ENCODE assay signal across 8 cellular contexts in genomic region chr1:201739492-201740085, GRCh38.
DNase-seq lines count a peak whose midpoint lies in the region; ATAC-seq, FAIRE-seq and TF ChIP-seq lines count a peak whose summit lies in the region.
"Had no signal": no experiment of that assay in that cellular context is flagged by ENCODE, and none has a peak within 500 bp of the region (broad histone marks: within the 10 kb centered on the region; RNA-seq: fewer than 3 reads in every experiment).

No MANE protein-coding gene starts in this region.

- H3K4me1 ChIP-seq in RWPE2 (ENCODE audit: insufficient read depth, poor library complexity, severe bottlenecking) = peaks cover 25% of the 10 kb centered on the region
- peaks cover 14% of the 10 kb centered on the region for H3K4me1 ChIP-seq in psoas muscle

- WGBS in psoas muscle, 3 donors = 3 to 10% (median 5%) methylated on average over 37 to 38 of the region's 38 CpGs

- H3K27ac ChIP-seq in HL-60 (replicated peaks) = no peak overlapping the region
- peak overlapping the region; percentile 84 for H3K27ac ChIP-seq in RWPE2 (ENCODE audit: poor library complexity, severe bottlenecking)
- H3K27ac ChIP-seq in psoas muscle = peak overlapping the region; percentile 10

- peak; percentile 83 for ATAC-seq in RWPE2 (ENCODE audit: low read depth)
- ATAC-seq in left ventricle myocardium superior = peak; percentile 70
- peak; percentile 53 to 74 (median 66) for ATAC-seq in psoas muscle

- H3K9me3 ChIP-seq in RWPE2 (ENCODE audit: severe bottlenecking) (no peaks in the 10 kb centered on the region), psoas muscle (no peaks in the 10 kb centered on the region)

- H3K4me3 ChIP-seq in HL-60 (replicated peaks; ENCODE audit: insufficient read depth, low read length) = peak overlapping the region; percentile 27
- peak overlapping the region; percentile 64 for H3K4me3 ChIP-seq in RWPE2 (ENCODE audit: severe bottlenecking)
- peak overlapping the region; percentile 61 for H3K4me3 ChIP-seq in psoas muscle

- intact Hi-C loops in left ventricle myocardium superior (cut with micrococcal nuclease) (no loop called here), psoas muscle (cut with DNase I) (loop anchor here in 1 of 2 donors (5.0 kb wide), 1 partner anchor 43 kb away; no protein-coding TSS in a partner anchor)

- DNase-seq in HL-60 (ENCODE audit: low read depth in 1 of 2, low spot score in 1 of 2) (no peak), RWPE2 (ENCODE audit: low spot score) (no peak), left ventricle myocardium superior (peak; percentile 83), psoas muscle (peak in 1 of 2 donors; percentile 46), urothelium cell line (ENCODE audit: low spot score) (peak; percentile 73), NCI-H524 treated with DMSO at 0.1 percent for 48 hours (lab: John Stamatoyannopoulos, UW) (no peak)
- peak; percentile 16 for DNase-seq in activated naive CD8-positive, alpha-beta T cell treated with anti-CD3 and anti-CD28 coated beads, Interleukin-2, amount 50 U/mL, for 16 hours (ENCODE audit: low read depth, low spot score)

- H3K36me3 ChIP-seq in RWPE2 (ENCODE audit: low read depth) (peaks cover 27% of the 10 kb centered on the region), psoas muscle (ENCODE audit: insufficient read depth in 1 of 2, low read depth in 1 of 2) (no peaks in the 10 kb centered on the region)

- FAIRE-seq in urothelium cell line (lab: Jason Lieb, UNC) = no peak
- FAIRE-seq: endometrium had no signal

- H3K27me3 ChIP-seq in HL-60 (ENCODE audit: insufficient read depth, poor library complexity, severe bottlenecking) (peaks cover 37% of the 10 kb centered on the region), RWPE2 (ENCODE audit: insufficient read depth, poor library complexity, severe bottlenecking) (no peaks in the 10 kb centered on the region), psoas muscle (ENCODE audit: insufficient read depth in 3 of 3, low read length in 2 of 3) (peaks cover 0 to 31% (median 0%) of the 10 kb centered on the region in 3 donors)

- TF ChIP-seq CTCF in HL-60 (IDR thresholded peaks at IDR 0.05; ENCODE audit: insufficient read depth, low read length) (no peak), RWPE2 (IDR thresholded peaks at IDR 0.05; ENCODE audit: poor library complexity, severe bottlenecking) (no peak), psoas muscle (IDR thresholded peaks at IDR 0.05) (no peak)

Comparison
In these comparisons a context has a peak if more than half of its experiments do, and no peak if none do; other contexts are left out.
1. DNase-seq: peak in activated naive CD8-positive, alpha-beta T cell treated with anti-CD3 and anti-CD28 coated beads, Interleukin-2, amount 50 U/mL, for 16 hours (single experiment), left ventricle myocardium superior (single experiment) and urothelium cell line (single experiment); none in HL-60 (0 of 2), RWPE2 (single experiment) and NCI-H524 treated with DMSO at 0.1 percent for 48 hours (single experiment).
2. Peak in every context shown above with its lines, with median percentiles within 50 percentile points of each other: H3K4me3 ChIP-seq and ATAC-seq.